In the genomic region with DNA sequence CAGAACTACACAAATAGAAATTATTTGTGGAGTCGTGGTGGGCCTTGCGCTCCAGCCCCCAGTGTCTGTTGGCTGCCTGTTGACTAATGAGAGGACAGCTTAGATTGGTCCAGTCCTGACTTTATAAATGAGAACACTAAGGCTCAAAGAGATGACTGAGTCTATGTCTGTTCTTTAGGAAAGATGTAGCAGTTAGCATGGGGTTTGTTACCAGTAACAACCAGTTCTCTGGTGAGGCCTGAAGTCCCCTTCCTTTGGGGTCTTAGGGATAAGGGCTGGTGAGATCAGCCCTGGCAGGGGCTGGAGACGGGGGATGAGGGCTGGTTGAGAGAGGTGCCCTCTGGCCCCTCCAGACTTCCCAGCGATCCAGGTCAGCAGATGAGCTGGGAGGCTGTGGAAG, we compare ENCODE assay signal across 12 cellular contexts. TPM values are rescaled to one million over a fixed set of nuclear protein-coding genes. Genes with fewer than 3 reads are reported as not detected.
DNase-seq lines count a peak whose midpoint lies in the region; ATAC-seq and TF ChIP-seq lines count a peak whose summit lies in the region.
"Had no signal": no experiment of that assay in that cellular context is flagged by ENCODE, and none has a peak within 500 bp of the region (broad histone marks: within the 10 kb centered on the region; RNA-seq: fewer than 3 reads in every experiment).

No MANE protein-coding gene starts in this region.

- ATAC-seq in effector memory CD8-positive, alpha-beta T cell (replicated peaks): no peak
- ATAC-seq in GM21737 (IDR thresholded peaks at IDR 0.05; ENCODE audit: unreplicated experiment): no peak

- TF ChIP-seq CTCF in CD14-positive monocyte (IDR thresholded peaks at IDR 0.05) (no peak), HL-60 (IDR thresholded peaks at IDR 0.05; ENCODE audit: insufficient read depth, low read length) (no peak), sigmoid colon (IDR thresholded peaks at IDR 0.05) (no peak)

- H3K4me1 Mint-ChIP-seq in CD14-positive monocyte: peaks cover 37% of the 10 kb centered on the region
- peaks cover 9 to 10% of the 10 kb centered on the region in 2 donors for H3K4me1 Mint-ChIP-seq in effector memory CD8-positive, alpha-beta T cell (ENCODE audit: low read depth in 2 of 2)

- TF ChIP-seq POLR2A in sigmoid colon (IDR thresholded peaks at IDR 0.05): no peak

- no peaks in the 10 kb centered on the region for H3K9me3 ChIP-seq in sigmoid colon
- H3K9me3 ChIP-seq: adrenal gland had no signal

- no peak for TF ChIP-seq EP300 in sigmoid colon (IDR thresholded peaks at IDR 0.05)

- intact Hi-C loops in CD14-positive monocyte (cut with micrococcal nuclease): no loop called here
- intact Hi-C loops in sigmoid colon (cut with DNase I): no loop called here

- no peaks in the 10 kb centered on the region for H3K9me3 Mint-ChIP-seq in CD14-positive monocyte
- no peaks in the 10 kb centered on the region for H3K9me3 Mint-ChIP-seq in effector memory CD8-positive, alpha-beta T cell

- H3K27me3 ChIP-seq in HL-60 (ENCODE audit: insufficient read depth, poor library complexity, severe bottlenecking) (no peaks in the 10 kb centered on the region), sigmoid colon (no peaks in the 10 kb centered on the region)
- H3K27me3 ChIP-seq: adrenal gland had no signal

- WGBS in sigmoid colon, 2 donors: 86 to 93% methylated on average over 4 of the region's 4 CpGs

- DNase-seq in CD14-positive monocyte (ENCODE audit: low spot score) (no peak), HL-60 (ENCODE audit: low read depth in 1 of 2, low spot score in 1 of 2) (no peak), sigmoid colon (no peak), ecto neural progenitor cell (ENCODE audit: low spot score) (no peak), NAMALWA (ENCODE audit: low spot score) (no peak)
- no peak for DNase-seq in effector memory CD8-positive, alpha-beta T cell
- DNase-seq: activated CD4-positive, alpha-beta T cell treated with anti-CD3 and anti-CD28 coated beads for 4 hours; effector CD8-positive, alpha-beta T cell; NCI-H2171 treated with DMSO at 0.1 percent for 48 hours; stimulated activated CD4-positive, alpha-beta T cell treated with anti-CD3 and anti-CD28 coated beads, Interleukin-4, amount 100 ng/mL, for 1 hour had no signal

- H3K36me3 Mint-ChIP-seq in CD14-positive monocyte: peaks cover 57 to 90% of the 10 kb centered on the region in 2 donors
- peaks cover 33% of the 10 kb centered on the region for H3K36me3 Mint-ChIP-seq in effector memory CD8-positive, alpha-beta T cell (ENCODE audit: insufficient read depth)

- peaks cover 0 to 18% (median 13%) of the 10 kb centered on the region in 4 donors for H3K4me1 ChIP-seq in sigmoid colon

- peaks cover 19 to 82% (median 24%) of the 10 kb centered on the region in 4 donors for H3K36me3 ChIP-seq in sigmoid colon

- no peak overlapping the region for H3K4me3 Mint-ChIP-seq in CD14-positive monocyte
- no peak overlapping the region for H3K4me3 Mint-ChIP-seq in effector memory CD8-positive, alpha-beta T cell

- no peak overlapping the region for H3K4me3 ChIP-seq in HL-60 (replicated peaks; ENCODE audit: insufficient read depth, low read length)
- H3K4me3 ChIP-seq in sigmoid colon: no peak overlapping the region
- H3K4me3 ChIP-seq: adrenal gland had no signal

- peak overlapping the region; percentile 30 for H3K27ac ChIP-seq in HL-60 (replicated peaks)
- H3K27ac ChIP-seq in sigmoid colon: peak overlapping the region; percentile 27 to 56 (median 41)

- peak overlapping the region in 5 of 7 donors; percentile 53 to 81 (median 57) for H3K27ac Mint-ChIP-seq in CD14-positive monocyte
- H3K27ac Mint-ChIP-seq in effector memory CD8-positive, alpha-beta T cell: peak overlapping the region; percentile 72 to 82

- peaks cover 0 to 1% (median 1%) of the 10 kb centered on the region in 3 donors for H3K27me3 Mint-ChIP-seq in CD14-positive monocyte (ENCODE audit: low read depth in 3 of 3)
- no peaks in the 10 kb centered on the region for H3K27me3 Mint-ChIP-seq in effector memory CD8-positive, alpha-beta T cell

RNA-seq across cellular contexts. Expression of a gene that starts 9.1 kb away (rescaled TPM):
- polyA plus RNA-seq in CD14-positive monocyte (10 to 100 TPM; 60.9 to 67.8 TPM), sigmoid colon (10 to 100 TPM in 2 of 3 donors, 1 to 10 TPM in 1; 8.3 to 37.1 (median 12.0) TPM)
- 10 to 100 TPM; 38.8 to 53.5 (median 39.9) TPM for total RNA-seq in sigmoid colon
